14 cellular contexts compared by ENCODE assay signal in genomic region chr3:151329368-151329767, GRCh38. TPM values are rescaled to one million over a fixed set of nuclear protein-coding genes. Genes with fewer than 3 reads are reported as not detected.
A peak's percentile ranks its signal among the peaks of the same experiment; 100 is the strongest.
DNase-seq lines count a peak whose midpoint lies in the region; ATAC-seq and TF ChIP-seq lines count a peak whose summit lies in the region.
"Had no signal": no experiment of that assay in that cellular context is flagged by ENCODE, and none has a peak within 500 bp of the region (broad histone marks: within the 10 kb centered on the region; RNA-seq: fewer than 3 reads in every experiment).

Gene P2RY13, minus strand, starts transcription at chr3:151329549. Its CDS starts 21 bp downstream, at chr3:151329528.

- intact Hi-C loops in esophagus squamous epithelium (cut with DNase I), result no loop called here

- H3K9me3 ChIP-seq in esophagus squamous epithelium, result no peaks in the 10 kb centered on the region

- no peaks in the 10 kb centered on the region for H3K27me3 ChIP-seq in esophagus squamous epithelium

- H3K27ac ChIP-seq in esophagus squamous epithelium (peak within 1 kb of the TSS in 3 of 4 donors; percentile 39 to 58 (median 53)), skin epidermis (peak within 1 kb of the TSS in 12 of 21 experiments; percentile 1 to 66 (median 24))

- H3K4me1 ChIP-seq in esophagus squamous epithelium, result peaks cover 4 to 18% (median 5%) of the 10 kb centered on the region in 3 donors

- WGBS in esophagus squamous epithelium, 2 donors, result 85 to 91% methylated on average over 1 of the region's 1 CpG

- no peak for TF ChIP-seq POLR2A in esophagus squamous epithelium (IDR thresholded peaks at IDR 0.05)

- no peak for ATAC-seq in HG03521 (IDR thresholded peaks at IDR 0.05; ENCODE audit: unreplicated experiment)
- no peak for ATAC-seq in HG03135 (IDR thresholded peaks at IDR 0.05; ENCODE audit: unreplicated experiment)

- H3K4me3 ChIP-seq in esophagus squamous epithelium, result peak within 1 kb of the TSS in 3 of 4 donors; percentile 26 to 48 (median 26)
- H3K4me3 ChIP-seq in skin epidermis, result peak within 1 kb of the TSS; percentile 0 to 36 (median 20)

- no peaks in the 10 kb centered on the region for H3K36me3 ChIP-seq in esophagus squamous epithelium

- DNase-seq in SIG-M5 treated with dmso at 0.1 percent for 504 hours (lab: John Stamatoyannopoulos, UW; ENCODE audit: unreplicated experiment), result peak; percentile 25
- DNase-seq in SIG-M5 (lab: John Stamatoyannopoulos, UW), result no peak
- DNase-seq in SKM-1 treated with dmso at 0.1 percent for 144 hours (lab: John Stamatoyannopoulos, UW; ENCODE audit: unreplicated experiment), result peak; percentile 47
- DNase-seq in esophagus squamous epithelium (lab: John Stamatoyannopoulos, UW), result no peak
- no peak for DNase-seq in HK-2 (ENCODE audit: unreplicated experiment)
- DNase-seq: activated CD4-positive, alpha-beta T cell treated with anti-CD3 and anti-CD28 coated beads, Interleukin-2, amount 50 U/mL, for 1 hour; DMS79 treated with DMSO at 0.1 percent for 48 hours; NCI-H226; stimulated activated CD4-positive, alpha-beta T cell treated with anti-CD3 and anti-CD28 coated beads, Interleukin-15, amount 100 ng/mL, for 24 hours had no signal

- TF ChIP-seq CTCF in esophagus squamous epithelium (IDR thresholded peaks at IDR 0.05), result no peak

RNA-seq across cellular contexts. Expression of gene P2RY13, which starts in this region (rescaled TPM):
- total RNA-seq in esophagus squamous epithelium, result 1 to 10 TPM in 2 of 4 donors, under 1 TPM in 1, not detected in 1; 0.18 to 3.1 (median 1.2) TPM
- total RNA-seq: A172, myocyte had no signal

Comparison
In these comparisons a context has a peak if more than half of its experiments do, and no peak if none do; other contexts are left out.
1. DNase-seq: peak in SIG-M5 treated with dmso at 0.1 percent for 504 hours (single experiment) and SKM-1 treated with dmso at 0.1 percent for 144 hours (single experiment); none in SIG-M5 (single experiment), esophagus squamous epithelium (single experiment) and HK-2 (single experiment).